ENCODE assay signal across 8 cellular contexts in genomic region chr4:10582059-10582686, GRCh38.
DNase-seq lines count a peak whose midpoint lies in the region; ATAC-seq and TF ChIP-seq lines count a peak whose summit lies in the region.

No MANE protein-coding gene starts in this region.

- no peaks in the 10 kb centered on the region for H3F3A ChIP-seq in SU-DHL-6 (ENCODE audit: insufficient read depth)

- H3K36me3 ChIP-seq in SU-DHL-6 (ENCODE audit: low read length) (no peaks in the 10 kb centered on the region), ovary (no peaks in the 10 kb centered on the region)

- 7 to 17% (median 8%) methylated on average over 3 of the region's 3 CpGs for WGBS in ovary, 3 donors

- peaks cover 1% of the 10 kb centered on the region for H3K4me1 ChIP-seq in ovary (ENCODE audit: insufficient read depth)

- no peaks in the 10 kb centered on the region for H3K9me3 ChIP-seq in SU-DHL-6 (ENCODE audit: insufficient read depth, low read length)
- H3K9me3 ChIP-seq in ovary: no peaks in the 10 kb centered on the region

- no peak for TF ChIP-seq EP300 in ovary (IDR thresholded peaks at IDR 0.05)

- DNase-seq in NCI-H82 (lab: John Stamatoyannopoulos, UW) (peak; percentile 55), NCI-H82 treated with DMSO at 0.1 percent for 48 hours (lab: John Stamatoyannopoulos, UW; ENCODE audit: unreplicated experiment) (no peak), fibroblast of villous mesenchyme (ENCODE audit: low read depth) (peak; percentile 56), ovary (peak; percentile 47 to 69 (median 56)), NCI-H128 (lab: John Stamatoyannopoulos, UW; ENCODE audit: unreplicated experiment) (no peak)
- no peak for DNase-seq in activated T-cell treated with anti-CD3 and anti-CD28 coated beads, Interleukin-2, amount 50 U/mL, for 4 hours

- H3K36me3 Mint-ChIP-seq in activated T-cell treated with anti-CD3 and anti-CD28 coated beads, Interleukin-2, amount 50 U/mL, for 4 hours (ENCODE audit: insufficient read depth): no peaks in the 10 kb centered on the region

- H3K4me3 ChIP-seq in SU-DHL-6 (ENCODE audit: insufficient read depth, low read length, poor library complexity, severe bottlenecking): no peak overlapping the region
- H3K4me3 ChIP-seq in fibroblast of villous mesenchyme (ENCODE audit: low read depth, low read length): no peak overlapping the region
- H3K4me3 ChIP-seq in ovary: no peak overlapping the region

- TF ChIP-seq POLR2A in ovary (IDR thresholded peaks at IDR 0.05): no peak

- no peaks in the 10 kb centered on the region for H3K9me3 Mint-ChIP-seq in activated T-cell treated with anti-CD3 and anti-CD28 coated beads, Interleukin-2, amount 50 U/mL, for 4 hours

- intact Hi-C loops in ovary (cut with DNase I): loop anchor here in 2 of 4 donors (5.0 to 10.0 kb wide), 3 partner anchors 133 to 845 kb away; partner anchors contain the start of gene HS3ST1 (in 2 of the 2)

- H3K27me3 Mint-ChIP-seq in activated T-cell treated with anti-CD3 and anti-CD28 coated beads, Interleukin-2, amount 50 U/mL, for 4 hours (ENCODE audit: low read depth): peaks cover 5% of the 10 kb centered on the region

- no peak overlapping the region for H3K4me3 Mint-ChIP-seq in activated T-cell treated with anti-CD3 and anti-CD28 coated beads, Interleukin-2, amount 50 U/mL, for 4 hours

- no peak for ATAC-seq in activated T-cell treated with anti-CD3 and anti-CD28 coated beads, Interleukin-2, amount 50 U/mL, for 4 hours

- no peak overlapping the region for H3K9ac ChIP-seq in SU-DHL-6 (ENCODE audit: low read length)

- no peaks in the 10 kb centered on the region for H4K20me1 ChIP-seq in SU-DHL-6 (ENCODE audit: low read depth, low read length)

- H3K9me2 ChIP-seq in SU-DHL-6 (replicated peaks; ENCODE audit: insufficient read depth, low read length): no peaks in the 10 kb centered on the region

- H3K4me2 ChIP-seq in SU-DHL-6 (ENCODE audit: low read depth, low read length, poor library complexity, severe bottlenecking): no peak overlapping the region

- no peak overlapping the region for H3K27ac ChIP-seq in SU-DHL-6 (ENCODE audit: low read depth, low read length)
- peak overlapping the region in 1 of 2 donors; percentile 3 for H3K27ac ChIP-seq in ovary

- H3K4me1 Mint-ChIP-seq in activated T-cell treated with anti-CD3 and anti-CD28 coated beads, Interleukin-2, amount 50 U/mL, for 4 hours (ENCODE audit: low read depth): peaks cover 7% of the 10 kb centered on the region

- TF ChIP-seq CTCF in LNCAP (IDR thresholded peaks at IDR 0.05) (peak; percentile 99), SU-DHL-6 (IDR thresholded peaks at IDR 0.05; ENCODE audit: insufficient read depth, low read length, poor library complexity, severe bottlenecking) (peak; percentile 41), fibroblast of villous mesenchyme (IDR thresholded peaks at IDR 0.05; ENCODE audit: insufficient read depth, low read depth, low read length) (peak; percentile 83), ovary (IDR thresholded peaks at IDR 0.05) (peak; percentile 88 to 91 (median 90))

- no peak overlapping the region for H2AFZ ChIP-seq in SU-DHL-6 (ENCODE audit: low read depth, low read length, severe bottlenecking)

- no peaks in the 10 kb centered on the region for H3K27me3 ChIP-seq in SU-DHL-6 (ENCODE audit: low read length)
- H3K27me3 ChIP-seq in ovary: no peaks in the 10 kb centered on the region

- no peaks in the 10 kb centered on the region for H3K79me2 ChIP-seq in SU-DHL-6 (ENCODE audit: insufficient read depth, low read length)

Comparison
In these comparisons a context has a peak if more than half of its experiments do, and no peak if none do; other contexts are left out.
1. DNase-seq: peak in NCI-H82 (single experiment), fibroblast of villous mesenchyme (single experiment) and ovary (5 of 5); none in NCI-H82 treated with DMSO at 0.1 percent for 48 hours (single experiment), NCI-H128 (single experiment) and activated T-cell treated with anti-CD3 and anti-CD28 coated beads, Interleukin-2, amount 50 U/mL, for 4 hours (single experiment).
2. CTCF ChIP-seq: peak in every context shown above with its lines; median percentile 99 in LNCAP; 90 in ovary; 83 in fibroblast of villous mesenchyme; 41 in SU-DHL-6.